Comparison of ENCODE assay signal across 10 cellular contexts in genomic region chr10:43403911-43404674, GRCh38. TPM values are rescaled to one million over a fixed set of nuclear protein-coding genes. Genes with fewer than 3 reads are reported as not detected.
DNase-seq lines count a peak whose midpoint lies in the region; ATAC-seq and TF ChIP-seq lines count a peak whose summit lies in the region.
"Had no signal": no experiment of that assay in that cellular context is flagged by ENCODE, and none has a peak within 500 bp of the region (broad histone marks: within the 10 kb centered on the region; RNA-seq: fewer than 3 reads in every experiment).

No MANE protein-coding gene starts in this region.

- no peak overlapping the region for H4K8ac ChIP-seq in H9 (replicated peaks; ENCODE audit: insufficient read length, low read depth, low read length)

- H3K27me3 Mint-ChIP-seq in H9 (ENCODE audit: low read depth): peaks cover 1% of the 10 kb centered on the region; the same call in 1 of the 2 replicates
- H3K27me3 Mint-ChIP-seq in activated CD4-positive, alpha-beta memory T cell treated with anti-CD3 and anti-CD28 coated beads for 36 hours: no peaks in the 10 kb centered on the region
- no peaks in the 10 kb centered on the region for H3K27me3 Mint-ChIP-seq in memory B cell

- peaks cover 4% of the 10 kb centered on the region; the same call in 1 of the 2 replicates for H3K4me1 ChIP-seq in H9 (ENCODE audit: insufficient read depth, low read length)

- peaks cover 9 to 38% (median 11%) of the 10 kb centered on the region in 3 experiments; a peak in 6 of 7 replicates for H3K36me3 Mint-ChIP-seq in H9 (ENCODE audit: insufficient read depth in 1 of 3, low read depth in 3 of 3)
- H3K36me3 Mint-ChIP-seq in activated CD4-positive, alpha-beta memory T cell treated with anti-CD3 and anti-CD28 coated beads for 36 hours: peaks cover 79% of the 10 kb centered on the region
- peaks cover 14% of the 10 kb centered on the region for H3K36me3 Mint-ChIP-seq in memory B cell

- H3K4me3 Mint-ChIP-seq in H9 (peak overlapping the region; percentile 28 to 38; a peak in 3 of 5 replicates), memory B cell (peak overlapping the region; percentile 77)
- H3K4me3 Mint-ChIP-seq in activated CD4-positive, alpha-beta memory T cell treated with anti-CD3 and anti-CD28 coated beads for 36 hours: peak overlapping the region; percentile 97

- no peak overlapping the region for H3K9ac ChIP-seq in H9 (ENCODE audit: extremely low read depth, insufficient read length, low read length)

- in situ Hi-C loops in ACHN (cut with HindIII; ENCODE audit: low pct_ligation_motif_present, low pct_unique_long_range_greater_than_20kb, low sequenced_read_pairs): no loop called here

- ATAC-seq in memory B cell (ENCODE audit: low read depth): no peak
- no peak for ATAC-seq in HG03460 (IDR thresholded peaks at IDR 0.05; ENCODE audit: unreplicated experiment)
- ATAC-seq: left cardiac atrium had no signal

- H3T11ph ChIP-seq in H9 (ENCODE audit: low read length): no peak overlapping the region

- H3K9me3 Mint-ChIP-seq in H9 (0 out of 5 replicates have a peak, but pooled peaks cover 0 to 2% of the 10 kb centered on the region in 2 experiments), memory B cell (no peaks in the 10 kb centered on the region)
- no peaks in the 10 kb centered on the region for H3K9me3 Mint-ChIP-seq in activated CD4-positive, alpha-beta memory T cell treated with anti-CD3 and anti-CD28 coated beads for 36 hours

- H3K9me3 ChIP-seq in H9 (ENCODE audit: control insufficient read depth, low read depth, low read length): no peaks in the 10 kb centered on the region

- intact Hi-C loops in activated CD4-positive, alpha-beta memory T cell treated with anti-CD3 and anti-CD28 coated beads for 36 hours (cut with micrococcal nuclease): loop anchor here (10.0 kb wide), 1 partner anchor 171 kb away; the partner anchor contains the start of gene ZNF239

- no peak overlapping the region for H4K5ac ChIP-seq in H9 (ENCODE audit: insufficient read length, low read depth, low read length)

- no peak overlapping the region for H3K56ac ChIP-seq in H9 (ENCODE audit: insufficient read length, low read depth, low read length)

- H3K4ac ChIP-seq in H9 (ENCODE audit: low read depth, low read length): no peak overlapping the region

- H4K91ac ChIP-seq in H9 (ENCODE audit: insufficient read length, low read depth, low read length): no peak overlapping the region

- POLR2A ChIA-PET in activated CD4-positive, alpha-beta memory T cell treated with anti-CD3 and anti-CD28 coated beads for 36 hours (lab: Charles Lee): interaction anchor here (1.0 to 1.2 kb wide), 4 partner anchors 8 to 17 kb away, joined by 3 to 5 read pairs (median 4); no protein-coding TSS in a partner anchor

- H3K14ac ChIP-seq in H9 (ENCODE audit: insufficient read depth, low read length): no peak overlapping the region

- peak overlapping the region; percentile 5 for H3K4me2 ChIP-seq in H9 (ENCODE audit: insufficient read depth, insufficient read length, low read length)

- H3K79me2 ChIP-seq in H9 (ENCODE audit: insufficient read depth, low read length): peaks cover 75% of the 10 kb centered on the region

- WGBS in H9 (ENCODE audit: extremely low coverage, insufficient read length, low lambda C conversion rate): no CpG with 5 or more reads among the region's 13 CpGs

- no peak overlapping the region for H2AFZ ChIP-seq in H9 (ENCODE audit: low read length)

- CTCF ChIA-PET in activated CD4-positive, alpha-beta memory T cell treated with anti-CD3 and anti-CD28 coated beads for 36 hours (lab: Charles Lee): no interaction called here

- H3K4me1 Mint-ChIP-seq in H9 (peaks cover 55 to 67% of the 10 kb centered on the region in 2 experiments), memory B cell (peaks cover 43% of the 10 kb centered on the region)
- peaks cover 44% of the 10 kb centered on the region for H3K4me1 Mint-ChIP-seq in activated CD4-positive, alpha-beta memory T cell treated with anti-CD3 and anti-CD28 coated beads for 36 hours (ENCODE audit: low read depth)

- H4K20me1 ChIP-seq in H9 (ENCODE audit: control insufficient read depth, insufficient read depth, insufficient read length): no peaks in the 10 kb centered on the region

- no peak overlapping the region for H2AK5ac ChIP-seq in H9 (ENCODE audit: insufficient read length, low read length)

- no peak overlapping the region for H2BK20ac ChIP-seq in H9 (ENCODE audit: low read depth, low read length, poor library complexity, severe bottlenecking)

- H3K18ac ChIP-seq in H9 (ENCODE audit: insufficient read length, low read depth, low read length): no peak overlapping the region

- H3K27ac Mint-ChIP-seq in H9 (peak overlapping the region; percentile 47 to 96 (median 94); a peak in 5 of 7 replicates), memory B cell (peak overlapping the region; percentile 100)
- peak overlapping the region; percentile 100 for H3K27ac Mint-ChIP-seq in activated CD4-positive, alpha-beta memory T cell treated with anti-CD3 and anti-CD28 coated beads for 36 hours

- H3K23me2 ChIP-seq in H9 (ENCODE audit: insufficient read length, low read depth, low read length, poor library complexity, severe bottlenecking): peaks cover 4% of the 10 kb centered on the region

- no peak for TF ChIP-seq CTCF in H9 (conservative IDR thresholded peaks at IDR 0.05)

- H2BK120ac ChIP-seq in H9 (ENCODE audit: low read depth, low read length, poor library complexity, severe bottlenecking): no peak overlapping the region

- no peaks in the 10 kb centered on the region for H3K79me1 ChIP-seq in H9 (ENCODE audit: insufficient read depth, low read depth, low read length, poor library complexity, severe bottlenecking)

- DNase-seq in ACHN (peak; percentile 43), H9 (no peak), memory B cell (ENCODE audit: low spot score in 2 of 2) (no peak), UCSD-AML1 (lab: John Stamatoyannopoulos, UW; ENCODE audit: unreplicated experiment) (no peak), inferior parietal cortex (ENCODE audit: extremely low spot score) (no peak), NCI-H187 (lab: John Stamatoyannopoulos, UW) (no peak)
- DNase-seq in activated CD4-positive, alpha-beta memory T cell treated with anti-CD3 and anti-CD28 coated beads for 36 hours: peak; percentile 45
- DNase-seq: DMS79 treated with DMSO at 0.1 percent for 48 hours, left cardiac atrium had no signal

- H2BK15ac ChIP-seq in H9 (ENCODE audit: low read depth, low read length): no peak overlapping the region

- H3K27me3 ChIP-seq in H9 (ENCODE audit: insufficient read depth, low read length): no peaks in the 10 kb centered on the region

- no peak overlapping the region for H3K27ac ChIP-seq in H9 (ENCODE audit: insufficient read length, low read depth, low read length)

- no peak overlapping the region for H2BK12ac ChIP-seq in H9 (ENCODE audit: insufficient read length, low read depth, low read length)

- H2BK5ac ChIP-seq in H9 (ENCODE audit: insufficient read length, low read length): no peak overlapping the region

- H3K23ac ChIP-seq in H9 (ENCODE audit: insufficient read length, low read depth, low read length): no peak overlapping the region

RNA-seq across cellular contexts. Expression of gene HNRNPF, which starts 4.9 kb away (rescaled TPM):
- total RNA-seq in H9 (2021): 411 and 420 TPM in 2 replicates
- 100 to 1,000 TPM; 504 to 518 TPM for total RNA-seq in activated CD4-positive, alpha-beta memory T cell treated with anti-CD3 and anti-CD28 coated beads for 36 hours

RNA-seq across cellular contexts. Expression of gene FXYD4, which starts 32.7 kb away (rescaled TPM):
- not detected in 2 replicates for total RNA-seq in H9 (2021)
- not detected for total RNA-seq in activated CD4-positive, alpha-beta memory T cell treated with anti-CD3 and anti-CD28 coated beads for 36 hours
- total RNA-seq: left cardiac atrium had no signal

RNA-seq across cellular contexts. Expression of gene ZNF487, which starts 32.8 kb away (rescaled TPM):
- total RNA-seq in H9 (2021): 1.3 and 1.4 TPM in 2 replicates
- total RNA-seq in activated CD4-positive, alpha-beta memory T cell treated with anti-CD3 and anti-CD28 coated beads for 36 hours: 1 to 10 TPM; 2.2 to 2.6 TPM

Comparison
In these comparisons a context has a peak if more than half of its experiments do, and no peak if none do; other contexts are left out.
1. DNase-seq: peak in ACHN (single experiment) and activated CD4-positive, alpha-beta memory T cell treated with anti-CD3 and anti-CD28 coated beads for 36 hours (single experiment); none in H9 (single experiment), memory B cell (0 of 2), UCSD-AML1 (single experiment), inferior parietal cortex (single experiment) and NCI-H187 (0 of 2).
2. H3K4me3 Mint-ChIP-seq: peak in every context shown above with its lines; median percentile 97 in activated CD4-positive, alpha-beta memory T cell treated with anti-CD3 and anti-CD28 coated beads for 36 hours; 77 in memory B cell; 33 in H9.
3. Peak in every context shown above with its lines, with median percentiles within 50 percentile points of each other: H3K27ac Mint-ChIP-seq.